ENCODE assay signal across 1 cellular context in genomic region chr13:26221399-26221720, GRCh38.
TF ChIP-seq lines count a peak whose summit lies in the region.

No MANE protein-coding gene starts in this region.

TF ChIP-seq in WTC11, 78 proteins besides CTCF, POLR2A, EP300 and RAD21 (continued from another document):
- no peak for TF ChIP-seq AFF4 (CRISPR knock-in tag; IDR thresholded peaks at IDR 0.05; ENCODE audit: borderline replicate concordance)
- no peak for TF ChIP-seq PRRX2 (CRISPR knock-in tag; IDR thresholded peaks at IDR 0.05)
- TF ChIP-seq, protein P1, sequence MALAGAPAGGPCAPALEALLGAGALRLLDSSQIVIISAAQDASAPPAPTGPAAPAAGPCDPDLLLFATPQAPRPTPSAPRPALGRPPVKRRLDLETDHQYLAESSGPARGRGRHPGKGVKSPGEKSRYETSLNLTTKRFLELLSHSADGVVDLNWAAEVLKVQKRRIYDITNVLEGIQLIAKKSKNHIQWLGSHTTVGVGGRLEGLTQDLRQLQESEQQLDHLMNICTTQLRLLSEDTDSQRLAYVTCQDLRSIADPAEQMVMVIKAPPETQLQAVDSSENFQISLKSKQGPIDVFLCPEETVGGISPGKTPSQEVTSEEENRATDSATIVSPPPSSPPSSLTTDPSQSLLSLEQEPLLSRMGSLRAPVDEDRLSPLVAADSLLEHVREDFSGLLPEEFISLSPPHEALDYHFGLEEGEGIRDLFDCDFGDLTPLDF (CRISPR knock-in tag; IDR thresholded peaks at IDR 0.05): no peak
- no peak for TF ChIP-seq HMGXB4 (CRISPR knock-in tag; IDR thresholded peaks at IDR 0.05)
